Comparison of ENCODE assay signal across 1 cellular context in the genomic region with DNA sequence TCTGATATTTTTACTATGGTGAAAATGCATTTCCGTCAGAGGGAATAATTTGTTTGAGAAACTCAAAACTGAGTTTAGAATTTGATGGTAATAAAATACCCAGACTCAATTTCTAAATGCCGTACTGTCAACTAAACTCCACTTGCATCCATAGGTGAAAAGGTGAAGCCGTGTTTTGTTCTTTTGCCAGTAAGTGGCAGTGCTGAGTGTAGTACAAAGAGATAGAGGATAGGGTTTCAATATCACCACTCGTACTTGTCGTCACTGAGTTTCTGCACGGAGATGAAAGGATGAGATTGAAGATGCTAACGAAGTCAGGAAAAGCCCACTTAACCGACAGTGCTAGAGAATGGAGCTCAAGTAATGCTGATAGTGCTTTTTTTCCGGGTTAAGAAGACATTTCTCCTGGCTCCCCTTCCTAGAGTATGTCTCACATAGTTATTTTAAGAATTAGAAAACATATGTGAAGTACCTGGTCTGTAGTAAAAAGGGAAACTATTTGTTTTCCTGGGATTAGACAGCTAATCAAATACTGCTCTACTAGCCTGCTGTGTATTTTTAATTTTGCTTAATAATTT.
TF ChIP-seq lines count a peak whose summit lies in the region.

No MANE protein-coding gene starts in this region.

TF ChIP-seq in SK-N-SH treated with all-trans-retinoic acid at 6 μM for 48 hours, 23 proteins besides CTCF, POLR2A, EP300 and RAD21 (continued from another document):
- TF ChIP-seq ESRRG (CRISPR knock-in tag; IDR thresholded peaks at IDR 0.05), result no peak
- no peak for TF ChIP-seq CSDC2 (CRISPR knock-in tag; IDR thresholded peaks at IDR 0.05)
- no peak for TF ChIP-seq CREB5 (CRISPR knock-in tag; IDR thresholded peaks at IDR 0.05; ENCODE audit: low read depth)
- TF ChIP-seq ZNF565 (CRISPR knock-in tag; conservative IDR thresholded peaks at IDR 0.05; ENCODE audit: low read depth), result no peak
